ENCODE assay signal across 1 cellular context in the genomic region with DNA sequence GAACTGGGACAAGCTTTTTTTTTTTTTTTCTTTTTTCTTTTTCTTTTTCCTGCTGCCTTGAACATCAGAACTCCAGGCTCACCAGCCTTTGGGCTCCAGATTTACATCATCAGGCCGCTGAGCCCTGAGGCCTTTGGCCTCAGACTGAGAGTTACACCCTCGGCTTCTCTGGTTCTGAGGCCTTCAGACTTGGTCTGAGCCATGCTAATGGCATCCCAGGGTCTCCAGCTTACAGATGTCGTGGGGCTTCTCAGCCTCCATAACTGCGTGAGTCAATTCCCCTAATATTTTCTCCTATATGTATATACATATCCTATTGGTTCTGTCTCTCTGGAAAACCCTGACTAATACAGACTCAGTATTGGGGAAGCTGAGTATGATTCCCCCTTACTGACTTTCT.
TF ChIP-seq lines count a peak whose summit lies in the region.

No MANE protein-coding gene starts in this region.

TF ChIP-seq in K562, 482 proteins besides CTCF, POLR2A, EP300 and RAD21 (continued from another document):
- TF ChIP-seq ZBTB11 (CRISPR knock-in tag; IDR thresholded peaks at IDR 0.05) (no peak), FUS (optimal IDR thresholded peaks at IDR 0.05; ENCODE audit: low read depth, low read length) (no peak), KLF16 (IDR thresholded peaks at IDR 0.05) (no peak)
